In the genomic region with DNA sequence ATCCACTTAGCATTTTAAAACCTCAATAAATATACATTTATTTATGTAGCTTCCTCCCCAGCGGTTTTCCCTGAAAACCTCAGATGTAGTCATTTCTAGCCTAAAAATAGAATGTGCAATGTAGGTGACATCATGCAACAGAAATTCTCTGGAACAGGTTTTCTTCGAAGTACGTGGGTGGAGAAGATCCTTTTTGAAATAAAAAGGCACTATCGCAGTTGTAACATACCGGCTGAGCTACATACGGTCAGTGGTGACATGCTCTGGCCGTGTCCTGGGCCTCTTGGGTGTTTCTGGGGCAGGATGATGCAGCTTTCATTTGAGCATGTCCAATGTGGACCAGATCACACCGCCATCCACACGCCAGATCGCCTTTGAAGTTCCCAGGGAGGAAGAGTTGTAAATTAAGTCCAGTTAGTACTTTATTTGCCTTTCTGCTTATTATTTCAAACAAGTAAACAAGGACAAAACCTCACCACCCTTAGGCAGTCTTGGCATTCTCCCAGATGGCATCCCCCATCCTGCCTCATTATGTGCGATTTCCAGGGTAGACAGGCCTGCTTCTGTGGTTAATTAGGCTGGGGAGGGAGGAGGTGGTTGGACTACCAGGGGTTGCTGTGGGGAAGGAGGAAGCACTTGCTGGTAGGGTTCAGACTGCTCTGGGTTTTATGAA, we compare ENCODE assay signal across 1 cellular context.
TF ChIP-seq lines count a peak whose summit lies in the region.

No MANE protein-coding gene starts in this region.

TF ChIP-seq in HEK293, 187 proteins besides CTCF, POLR2A, EP300 and RAD21 (continued from another document):
- TF ChIP-seq, protein P1, sequence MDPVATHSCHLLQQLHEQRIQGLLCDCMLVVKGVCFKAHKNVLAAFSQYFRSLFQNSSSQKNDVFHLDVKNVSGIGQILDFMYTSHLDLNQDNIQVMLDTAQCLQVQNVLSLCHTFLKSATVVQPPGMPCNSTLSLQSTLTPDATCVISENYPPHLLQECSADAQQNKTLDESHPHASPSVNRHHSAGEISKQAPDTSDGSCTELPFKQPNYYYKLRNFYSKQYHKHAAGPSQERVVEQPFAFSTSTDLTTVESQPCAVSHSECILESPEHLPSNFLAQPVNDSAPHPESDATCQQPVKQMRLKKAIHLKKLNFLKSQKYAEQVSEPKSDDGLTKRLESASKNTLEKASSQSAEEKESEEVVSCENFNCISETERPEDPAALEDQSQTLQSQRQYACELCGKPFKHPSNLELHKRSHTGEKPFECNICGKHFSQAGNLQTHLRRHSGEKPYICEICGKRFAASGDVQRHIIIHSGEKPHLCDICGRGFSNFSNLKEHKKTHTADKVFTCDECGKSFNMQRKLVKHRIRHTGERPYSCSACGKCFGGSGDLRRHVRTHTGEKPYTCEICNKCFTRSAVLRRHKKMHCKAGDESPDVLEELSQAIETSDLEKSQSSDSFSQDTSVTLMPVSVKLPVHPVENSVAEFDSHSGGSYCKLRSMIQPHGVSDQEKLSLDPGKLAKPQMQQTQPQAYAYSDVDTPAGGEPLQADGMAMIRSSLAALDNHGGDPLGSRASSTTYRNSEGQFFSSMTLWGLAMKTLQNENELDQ (tag by site-specific recombination; IDR thresholded peaks at IDR 0.05; ENCODE audit: low read depth): no peak
- TF ChIP-seq KLF9 (tag by site-specific recombination; IDR thresholded peaks at IDR 0.05; ENCODE audit: low read depth): no peak
- TF ChIP-seq ZBTB1 (tag by site-specific recombination; IDR thresholded peaks at IDR 0.05): no peak
